ENCODE assay signal across 13 cellular contexts in genomic region chr1:18632711-18633427, GRCh38. TPM values are rescaled to one million over a fixed set of nuclear protein-coding genes. Genes with fewer than 3 reads are reported as not detected.
DNase-seq lines count a peak whose midpoint lies in the region; ATAC-seq and TF ChIP-seq lines count a peak whose summit lies in the region.
"Had no signal": no experiment of that assay in that cellular context is flagged by ENCODE, and none has a peak within 500 bp of the region (broad histone marks: within the 10 kb centered on the region; RNA-seq: fewer than 3 reads in every experiment).

No MANE protein-coding gene starts in this region.

- H2AFZ ChIP-seq in MM.1S (ENCODE audit: low read length), result no peak overlapping the region

- H3K9me3 ChIP-seq in iPS-18c (ENCODE audit: control insufficient read depth, insufficient read depth, low read length), result peaks cover 2% of the 10 kb centered on the region
- H3K9me3 ChIP-seq in esophagus squamous epithelium, result no peaks in the 10 kb centered on the region
- H3K9me3 ChIP-seq in tibial nerve, result no peaks in the 10 kb centered on the region
- no peaks in the 10 kb centered on the region for H3K9me3 ChIP-seq in MM.1S (replicated peaks; ENCODE audit: insufficient read depth, low read length)
- H3K9me3 ChIP-seq: transverse colon had no signal

- peaks cover 98% of the 10 kb centered on the region for H3K27me3 Mint-ChIP-seq in T-helper 1 cell treated with Interleukin-12 subunit alpha and Interleukin-12 subunit beta and Interleukin-4 antibody, amounts not matched to agents 30 μg/mL and 1 μg/mL, for 36 hours (ENCODE audit: low read depth)
- H3K27me3 Mint-ChIP-seq in stimulated activated naive B cell treated with anti-CD40 and anti-IgM and Interleukin-4, amounts not matched to agents 10 μg/mL and 1 μg/mL and 100 μg/mL, for 72 hours, result peaks cover 81 to 97% of the 10 kb centered on the region in 2 donors

- H3K36me3 Mint-ChIP-seq in T-helper 1 cell treated with Interleukin-12 subunit alpha and Interleukin-12 subunit beta and Interleukin-4 antibody, amounts not matched to agents 30 μg/mL and 1 μg/mL, for 36 hours (ENCODE audit: low read depth), result peaks cover 12% of the 10 kb centered on the region
- H3K36me3 Mint-ChIP-seq in stimulated activated naive B cell treated with anti-CD40 and anti-IgM and Interleukin-4, amounts not matched to agents 10 μg/mL and 1 μg/mL and 100 μg/mL, for 72 hours, result peaks cover 0 to 4% of the 10 kb centered on the region in 2 donors

- H3K36me3 ChIP-seq in esophagus squamous epithelium (no peaks in the 10 kb centered on the region), tibial nerve (no peaks in the 10 kb centered on the region), MM.1S (replicated peaks; ENCODE audit: insufficient read depth, low read length) (no peaks in the 10 kb centered on the region)
- H3K36me3 ChIP-seq: transverse colon had no signal

- H3K27ac Mint-ChIP-seq in T-helper 1 cell treated with Interleukin-12 subunit alpha and Interleukin-12 subunit beta and Interleukin-4 antibody, amounts not matched to agents 30 μg/mL and 1 μg/mL, for 36 hours, result peak overlapping the region; percentile 55
- peak overlapping the region; percentile 89 for H3K27ac Mint-ChIP-seq in stimulated activated naive B cell treated with anti-CD40 and anti-IgM and Interleukin-4, amounts not matched to agents 10 μg/mL and 1 μg/mL and 100 μg/mL, for 72 hours

- no peak overlapping the region for H3K4me3 Mint-ChIP-seq in T-helper 1 cell treated with Interleukin-12 subunit alpha and Interleukin-12 subunit beta and Interleukin-4 antibody, amounts not matched to agents 30 μg/mL and 1 μg/mL, for 36 hours
- peak overlapping the region in 1 of 2 donors; percentile 20 for H3K4me3 Mint-ChIP-seq in stimulated activated naive B cell treated with anti-CD40 and anti-IgM and Interleukin-4, amounts not matched to agents 10 μg/mL and 1 μg/mL and 100 μg/mL, for 72 hours

- H3K4me1 ChIP-seq in esophagus squamous epithelium (peaks cover 4 to 31% (median 14%) of the 10 kb centered on the region in 3 donors), tibial nerve (peaks cover 0 to 40% (median 4%) of the 10 kb centered on the region in 4 donors), MM.1S (ENCODE audit: low read length) (no peaks in the 10 kb centered on the region)

- no peaks in the 10 kb centered on the region for H3K9me3 Mint-ChIP-seq in T-helper 1 cell treated with Interleukin-12 subunit alpha and Interleukin-12 subunit beta and Interleukin-4 antibody, amounts not matched to agents 30 μg/mL and 1 μg/mL, for 36 hours
- no peaks in the 10 kb centered on the region for H3K9me3 Mint-ChIP-seq in stimulated activated naive B cell treated with anti-CD40 and anti-IgM and Interleukin-4, amounts not matched to agents 10 μg/mL and 1 μg/mL and 100 μg/mL, for 72 hours

- TF ChIP-seq CTCF in esophagus squamous epithelium (IDR thresholded peaks at IDR 0.05), result no peak
- TF ChIP-seq CTCF in tibial nerve (IDR thresholded peaks at IDR 0.05), result no peak
- TF ChIP-seq CTCF in MM.1S (IDR thresholded peaks at IDR 0.05; ENCODE audit: low read length), result no peak

- DNase-seq in T-helper 1 cell (no peak), NCI-H345 treated with DMSO at 0.1 percent for 48 hours (lab: John Stamatoyannopoulos, UW; ENCODE audit: unreplicated experiment) (peak; percentile 36), esophagus squamous epithelium (lab: John Stamatoyannopoulos, UW) (no peak), tibial nerve (ENCODE audit: low spot score in 2 of 2) (no peak), MM.1S (no peak)
- DNase-seq in stimulated activated naive B cell treated with anti-CD40 and anti-IgM and Interleukin-4, amounts not matched to agents 10 μg/mL and 1 μg/mL and 100 μg/mL, for 72 hours, result no peak
- DNase-seq: Calu3, cortex of kidney, naive B cell, transverse colon had no signal

- peaks cover 9% of the 10 kb centered on the region for H3K4me1 Mint-ChIP-seq in T-helper 1 cell treated with Interleukin-12 subunit alpha and Interleukin-12 subunit beta and Interleukin-4 antibody, amounts not matched to agents 30 μg/mL and 1 μg/mL, for 36 hours (ENCODE audit: low read depth)
- H3K4me1 Mint-ChIP-seq in stimulated activated naive B cell treated with anti-CD40 and anti-IgM and Interleukin-4, amounts not matched to agents 10 μg/mL and 1 μg/mL and 100 μg/mL, for 72 hours, result peaks cover 5 to 27% of the 10 kb centered on the region in 2 donors

- peak overlapping the region; percentile 24; the same call in 1 of the 2 replicates for H3K4me3 ChIP-seq in iPS-18c (ENCODE audit: insufficient read depth, low read depth, low read length)
- no peak overlapping the region for H3K4me3 ChIP-seq in esophagus squamous epithelium
- H3K4me3 ChIP-seq in tibial nerve, result no peak overlapping the region
- no peak overlapping the region for H3K4me3 ChIP-seq in MM.1S (ENCODE audit: low read length)
- H3K4me3 ChIP-seq: skin epidermis, transverse colon had no signal

- 12 to 24% methylated on average over 37 to 49 of the region's 54 CpGs for WGBS in esophagus squamous epithelium, 2 donors
- 5% methylated on average over 54 of the region's 54 CpGs for WGBS in tibial nerve, 2 donors

- H3K79me2 ChIP-seq in MM.1S (ENCODE audit: low read length), result no peaks in the 10 kb centered on the region

- intact Hi-C loops in esophagus squamous epithelium (cut with DNase I), result no loop called here

- no peak overlapping the region for H3K4me2 ChIP-seq in MM.1S (ENCODE audit: low read depth, low read length)

- H3K9me2 ChIP-seq in MM.1S (replicated peaks; ENCODE audit: insufficient read depth, low read length), result no peaks in the 10 kb centered on the region

- ATAC-seq in stimulated activated naive B cell treated with anti-CD40 and anti-IgM and Interleukin-4, amounts not matched to agents 10 μg/mL and 1 μg/mL and 100 μg/mL, for 72 hours (replicated peaks), result no peak

- no peak for TF ChIP-seq EP300 in tibial nerve (IDR thresholded peaks at IDR 0.05)

- no peaks in the 10 kb centered on the region for H3F3A ChIP-seq in MM.1S (ENCODE audit: insufficient read depth, low read length)

- no peaks in the 10 kb centered on the region for H4K20me1 ChIP-seq in MM.1S (ENCODE audit: insufficient read depth, low read length)

- H3K9ac ChIP-seq in MM.1S (ENCODE audit: low read length), result no peak overlapping the region

- H3K27ac ChIP-seq in esophagus squamous epithelium, result no peak overlapping the region
- no peak overlapping the region for H3K27ac ChIP-seq in tibial nerve
- no peak overlapping the region for H3K27ac ChIP-seq in MM.1S (ENCODE audit: low read length)
- H3K27ac ChIP-seq: skin epidermis, transverse colon had no signal

- TF ChIP-seq POLR2A in esophagus squamous epithelium (IDR thresholded peaks at IDR 0.05) (no peak), tibial nerve (IDR thresholded peaks at IDR 0.05) (no peak)

- H3K27me3 ChIP-seq in esophagus squamous epithelium (peaks cover 23 to 100% (median 69%) of the 10 kb centered on the region in 4 donors), tibial nerve (peaks cover 0 to 100% of the 10 kb centered on the region in 2 donors), MM.1S (replicated peaks; ENCODE audit: insufficient read depth, low read length) (peaks cover 95% of the 10 kb centered on the region)

RNA-seq across cellular contexts. Expression of gene PAX7, which starts 2.2 kb away (rescaled TPM):
- total RNA-seq in esophagus squamous epithelium (not detected), tibial nerve (not detected)
- total RNA-seq: Calu3, transverse colon had no signal
